In the genomic region with DNA sequence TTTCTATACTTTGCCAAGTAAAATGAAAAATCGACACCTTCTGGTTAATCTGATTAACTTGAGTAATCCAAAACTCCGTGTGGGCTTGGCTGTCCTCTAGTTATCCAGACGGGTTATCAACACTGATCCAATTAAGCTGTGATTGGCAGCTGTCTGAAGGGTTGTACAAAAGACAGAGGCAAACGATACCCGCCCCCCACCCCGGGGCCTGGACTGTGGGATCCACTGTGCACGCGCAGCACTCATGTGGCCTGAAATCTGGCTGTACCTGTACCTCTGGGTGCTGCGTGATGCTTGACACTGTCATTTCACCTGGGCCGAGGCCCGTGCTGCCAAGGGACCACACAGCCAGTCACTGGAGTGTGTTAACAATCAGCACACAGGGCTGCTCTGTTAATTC, we compare ENCODE assay signal across 1 cellular context.
TF ChIP-seq lines count a peak whose summit lies in the region.

No MANE protein-coding gene starts in this region.

TF ChIP-seq in IMR-90, 13 proteins besides CTCF, POLR2A, EP300 and RAD21:
- no peak for TF ChIP-seq RCOR1 (IDR thresholded peaks at IDR 0.05; ENCODE audit: insufficient replicate concordance, low read length)
- TF ChIP-seq SMC3 (IDR thresholded peaks at IDR 0.05; ENCODE audit: low read depth, low read length) = no peak
- TF ChIP-seq RFX5 (IDR thresholded peaks at IDR 0.05; ENCODE audit: low read depth, low read length) = no peak
- TF ChIP-seq, protein P1, sequence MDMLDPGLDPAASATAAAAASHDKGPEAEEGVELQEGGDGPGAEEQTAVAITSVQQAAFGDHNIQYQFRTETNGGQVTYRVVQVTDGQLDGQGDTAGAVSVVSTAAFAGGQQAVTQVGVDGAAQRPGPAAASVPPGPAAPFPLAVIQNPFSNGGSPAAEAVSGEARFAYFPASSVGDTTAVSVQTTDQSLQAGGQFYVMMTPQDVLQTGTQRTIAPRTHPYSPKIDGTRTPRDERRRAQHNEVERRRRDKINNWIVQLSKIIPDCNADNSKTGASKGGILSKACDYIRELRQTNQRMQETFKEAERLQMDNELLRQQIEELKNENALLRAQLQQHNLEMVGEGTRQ (IDR thresholded peaks at IDR 0.05; ENCODE audit: low read depth, low read length) = no peak
- TF ChIP-seq CHD1 (IDR thresholded peaks at IDR 0.05; ENCODE audit: low read depth, low read length) = no peak
- no peak for TF ChIP-seq MXI1 (IDR thresholded peaks at IDR 0.05; ENCODE audit: borderline replicate concordance, low read depth, low read length)
- TF ChIP-seq CEBPB (IDR thresholded peaks at IDR 0.05; ENCODE audit: low read depth, low read length) = no peak
- TF ChIP-seq FOS (IDR thresholded peaks at IDR 0.05; ENCODE audit: low read depth, low read length) = no peak
- TF ChIP-seq BHLHE40 (IDR thresholded peaks at IDR 0.05; ENCODE audit: low read depth, low read length) = no peak
- TF ChIP-seq MAFK (IDR thresholded peaks at IDR 0.05; ENCODE audit: low read depth, low read length) = no peak
- TF ChIP-seq, protein P2, sequence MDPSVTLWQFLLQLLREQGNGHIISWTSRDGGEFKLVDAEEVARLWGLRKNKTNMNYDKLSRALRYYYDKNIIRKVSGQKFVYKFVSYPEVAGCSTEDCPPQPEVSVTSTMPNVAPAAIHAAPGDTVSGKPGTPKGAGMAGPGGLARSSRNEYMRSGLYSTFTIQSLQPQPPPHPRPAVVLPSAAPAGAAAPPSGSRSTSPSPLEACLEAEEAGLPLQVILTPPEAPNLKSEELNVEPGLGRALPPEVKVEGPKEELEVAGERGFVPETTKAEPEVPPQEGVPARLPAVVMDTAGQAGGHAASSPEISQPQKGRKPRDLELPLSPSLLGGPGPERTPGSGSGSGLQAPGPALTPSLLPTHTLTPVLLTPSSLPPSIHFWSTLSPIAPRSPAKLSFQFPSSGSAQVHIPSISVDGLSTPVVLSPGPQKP (IDR thresholded peaks at IDR 0.05; ENCODE audit: borderline replicate concordance, low read depth, low read length) = no peak
- TF ChIP-seq NFE2L2 (IDR thresholded peaks at IDR 0.05; ENCODE audit: low read depth, low read length) = no peak
- TF ChIP-seq MAZ (IDR thresholded peaks at IDR 0.05; ENCODE audit: borderline replicate concordance, low read depth, low read length) = no peak
